ENCODE assay signal across 8 cellular contexts in genomic region chr1:25820247-25821111, GRCh38. TPM values are rescaled to one million over a fixed set of nuclear protein-coding genes. Genes with fewer than 3 reads are reported as not detected.
A peak's percentile ranks its signal among the peaks of the same experiment; 100 is the strongest.
DNase-seq lines count a peak whose midpoint lies in the region; ATAC-seq and TF ChIP-seq lines count a peak whose summit lies in the region.

No MANE protein-coding gene starts in this region.

- H3K9ac ChIP-seq in muscle layer of colon (ENCODE audit: low read length): peak overlapping the region; percentile 84

- TF ChIP-seq EP300 in stomach (IDR thresholded peaks at IDR 0.05): no peak

- H3K36me3 ChIP-seq in A673 (ENCODE audit: insufficient read depth, low read length, poor library complexity, severe bottlenecking) (no peaks in the 10 kb centered on the region), muscle layer of colon (ENCODE audit: insufficient read depth, low read length) (peaks cover 21% of the 10 kb centered on the region), stomach (peaks cover 8 to 26% (median 20%) of the 10 kb centered on the region in 4 donors)

- no peaks in the 10 kb centered on the region for H3K9me3 ChIP-seq in A673 (ENCODE audit: low read depth, low read length, poor library complexity, severe bottlenecking)
- H3K9me3 ChIP-seq in muscle layer of colon (ENCODE audit: low read length): no peaks in the 10 kb centered on the region
- no peaks in the 10 kb centered on the region for H3K9me3 ChIP-seq in stomach

- intact Hi-C loops in A673 (cut with micrococcal nuclease; ENCODE audit: unreplicated experiment) (no loop called here), stomach (cut with DNase I; ENCODE audit: low total_unique reads) (no loop called here)

- no TSS peak for BruUV-seq in A673 (replicated peaks; lab: Mats Ljungman, UMichigan)

- TF ChIP-seq CTCF in A673 (conservative IDR thresholded peaks at IDR 0.05; ENCODE audit: low read depth, low read length) (no peak), stomach (IDR thresholded peaks at IDR 0.05) (no peak)

- CTCF ChIA-PET in A673 (lab: Charles Lee): no interaction called here
- CTCF ChIA-PET in activated CD8-positive, alpha-beta T cell treated with anti-CD3 and anti-CD28 coated beads, Interleukin-2, amount 10 ng/mL, durations not matched to agents 7 days and 5 days (lab: Charles Lee): interaction anchor here (0.8 to 3.3 kb wide), 10 partner anchors 9 to 317 kb away, joined by 3 to 15 read pairs (median 5); partner anchors contain the start of gene PAFAH2

- H3K4me3 ChIP-seq in A673 (ENCODE audit: low read depth, low read length, poor library complexity, severe bottlenecking) (peak overlapping the region; percentile 90), muscle layer of colon (ENCODE audit: low read depth in 1 of 2, low read length in 2 of 2) (peak overlapping the region; percentile 88 to 98), stomach (peak overlapping the region; percentile 75 to 94 (median 87))

- H3K9me3 Mint-ChIP-seq in activated CD8-positive, alpha-beta T cell treated with anti-CD3 and anti-CD28 coated beads, Interleukin-2, amount 10 ng/mL, durations not matched to agents 7 days and 5 days (ENCODE audit: insufficient read depth): no peaks in the 10 kb centered on the region
- H3K9me3 Mint-ChIP-seq in effector memory CD8-positive, alpha-beta T cell: no peaks in the 10 kb centered on the region

- peaks cover 6% of the 10 kb centered on the region for H3K36me3 Mint-ChIP-seq in activated CD8-positive, alpha-beta T cell treated with anti-CD3 and anti-CD28 coated beads, Interleukin-2, amount 10 ng/mL, durations not matched to agents 7 days and 5 days (ENCODE audit: low read depth)
- H3K36me3 Mint-ChIP-seq in effector memory CD8-positive, alpha-beta T cell (ENCODE audit: insufficient read depth): peaks cover 26% of the 10 kb centered on the region

- POLR2A ChIA-PET in A673 (lab: Charles Lee; ENCODE audit: low non-redundant PET): interaction anchor here (1.0 kb wide), 1 partner anchor 54 kb away, joined by 3 read pairs; no protein-coding TSS in a partner anchor
- POLR2A ChIA-PET in activated CD8-positive, alpha-beta T cell treated with anti-CD3 and anti-CD28 coated beads, Interleukin-2, amount 10 ng/mL, durations not matched to agents 7 days and 5 days (lab: Charles Lee): interaction anchor here (0.6 to 2.4 kb wide), 13 partner anchors 10 to 920 kb away, joined by 3 to 8 read pairs (median 3); partner anchors contain the start of genes PAFAH2, PAQR7, RSRP1 and SYF2

- H3K27ac ChIP-seq in A673 (ENCODE audit: low read depth, low read length, poor library complexity, severe bottlenecking) (peak overlapping the region; percentile 88), muscle layer of colon (ENCODE audit: low read depth, low read length) (peak overlapping the region; percentile 98), stomach (peak overlapping the region; percentile 87 to 96 (median 95))

- peak overlapping the region; percentile 89 for H3K4me3 Mint-ChIP-seq in activated CD8-positive, alpha-beta T cell treated with anti-CD3 and anti-CD28 coated beads, Interleukin-2, amount 10 ng/mL, durations not matched to agents 7 days and 5 days
- peak overlapping the region; percentile 90 to 93 for H3K4me3 Mint-ChIP-seq in effector memory CD8-positive, alpha-beta T cell

- ATAC-seq in GM18505 (IDR thresholded peaks at IDR 0.05; ENCODE audit: unreplicated experiment): peak; percentile 37
- ATAC-seq in HG02943 (IDR thresholded peaks at IDR 0.05; ENCODE audit: low read depth, unreplicated experiment): peak; percentile 32
- ATAC-seq in activated CD8-positive, alpha-beta T cell treated with anti-CD3 and anti-CD28 coated beads, Interleukin-2, amount 10 ng/mL, durations not matched to agents 7 days and 5 days: peak; percentile 79
- peak; percentile 62 for ATAC-seq in effector memory CD8-positive, alpha-beta T cell (replicated peaks)

- peak; percentile 68 for TF ChIP-seq POLR2A in GM18505 (IDR thresholded peaks at IDR 0.05; ENCODE audit: borderline replicate concordance, extremely low read depth, insufficient read depth, insufficient read length)
- no peak for TF ChIP-seq POLR2A in stomach (IDR thresholded peaks at IDR 0.05)

- peak overlapping the region; percentile 93 for H3K27ac Mint-ChIP-seq in activated CD8-positive, alpha-beta T cell treated with anti-CD3 and anti-CD28 coated beads, Interleukin-2, amount 10 ng/mL, durations not matched to agents 7 days and 5 days
- peak overlapping the region; percentile 94 to 96 for H3K27ac Mint-ChIP-seq in effector memory CD8-positive, alpha-beta T cell

- H3K4me1 ChIP-seq in A673 (ENCODE audit: insufficient read depth, low read length, poor library complexity, severe bottlenecking): no peaks in the 10 kb centered on the region
- peaks cover 30% of the 10 kb centered on the region for H3K4me1 ChIP-seq in muscle layer of colon (ENCODE audit: insufficient read depth, low read length)
- peaks cover 27 to 67% (median 50%) of the 10 kb centered on the region in 4 donors for H3K4me1 ChIP-seq in stomach

- peaks cover 30% of the 10 kb centered on the region for H3K4me1 Mint-ChIP-seq in activated CD8-positive, alpha-beta T cell treated with anti-CD3 and anti-CD28 coated beads, Interleukin-2, amount 10 ng/mL, durations not matched to agents 7 days and 5 days (ENCODE audit: low read depth)
- H3K4me1 Mint-ChIP-seq in effector memory CD8-positive, alpha-beta T cell (ENCODE audit: low read depth in 2 of 2): peaks cover 23 to 34% of the 10 kb centered on the region in 2 donors

- 1 to 3% (median 1%) methylated on average over 24 to 67 of the region's 67 CpGs for WGBS in stomach, 5 donors

- peak; percentile 71 for DNase-seq in A673 (ENCODE audit: low spot score)
- DNase-seq in NCI-H2227 (lab: John Stamatoyannopoulos, UW; ENCODE audit: unreplicated experiment): peak; percentile 58
- peak; percentile 86 for DNase-seq in activated CD8-positive, alpha-beta T cell treated with anti-CD3 and anti-CD28 coated beads, Interleukin-2, amount 10 ng/mL, durations not matched to agents 7 days and 5 days
- peak; percentile 65 to 72 (median 67) for DNase-seq in effector memory CD8-positive, alpha-beta T cell
- peak; percentile 61 for DNase-seq in stomach

- no peaks in the 10 kb centered on the region for H3K27me3 Mint-ChIP-seq in activated CD8-positive, alpha-beta T cell treated with anti-CD3 and anti-CD28 coated beads, Interleukin-2, amount 10 ng/mL, durations not matched to agents 7 days and 5 days (ENCODE audit: low read depth)
- no peaks in the 10 kb centered on the region for H3K27me3 Mint-ChIP-seq in effector memory CD8-positive, alpha-beta T cell

- H3K27me3 ChIP-seq in A673 (replicated peaks; ENCODE audit: insufficient read depth, low read depth, low read length, poor library complexity) (no peaks in the 10 kb centered on the region), muscle layer of colon (ENCODE audit: control insufficient read depth in 1 of 2, insufficient read depth in 2 of 2, low read length in 2 of 2) (no peaks in the 10 kb centered on the region), stomach (no peaks in the 10 kb centered on the region)

RNA-seq across cellular contexts. Expression of gene MTFR1L, which starts 0.7 kb away (rescaled TPM):
- total RNA-seq in A673 (2021): 45.0 and 51.6 TPM in 2 replicates
- total RNA-seq in activated CD8-positive, alpha-beta T cell treated with anti-CD3 and anti-CD28 coated beads, Interleukin-2, amount 10 ng/mL, durations not matched to agents 7 days and 5 days: 10 to 100 TPM; 26.2 to 26.7 TPM
- total RNA-seq in stomach: 100 to 1,000 TPM in 3 of 5 donors, 10 to 100 TPM in 2; 39.3 to 301 (median 107) TPM
- 10 to 100 TPM; 41.1 to 52.4 (median 49.5) TPM for polyA plus RNA-seq in stomach

RNA-seq across cellular contexts. Expression of gene SELENON, which starts 20.5 kb away (rescaled TPM):
- total RNA-seq in A673 (2021): 50.4 and 61.5 TPM in 2 replicates
- 1 to 10 TPM; 4.5 to 5.1 TPM for total RNA-seq in activated CD8-positive, alpha-beta T cell treated with anti-CD3 and anti-CD28 coated beads, Interleukin-2, amount 10 ng/mL, durations not matched to agents 7 days and 5 days
- 10 to 100 TPM in 4 of 5 donors, 1 to 10 TPM in 1; 1.7 to 81.1 (median 18.3) TPM for total RNA-seq in stomach
- 10 to 100 TPM in 2 of 3 donors, 1 to 10 TPM in 1; 9.5 to 29.4 (median 21.7) TPM for polyA plus RNA-seq in stomach

RNA-seq across cellular contexts. Expression of gene AUNIP, which starts 38.8 kb away (rescaled TPM):
- total RNA-seq in A673 (2021): 17.7 and 18.9 TPM in 2 replicates
- total RNA-seq in activated CD8-positive, alpha-beta T cell treated with anti-CD3 and anti-CD28 coated beads, Interleukin-2, amount 10 ng/mL, durations not matched to agents 7 days and 5 days: 1 to 10 TPM; 7.8 to 9.1 TPM
- total RNA-seq in stomach: 1 to 10 TPM in 1 of 5 donors, under 1 TPM in 1, not detected in 3; 0.87 to 2.8 TPM
- polyA plus RNA-seq in stomach: 1 to 10 TPM in 1 of 3 donors, under 1 TPM in 2; 0.68 to 1.5 (median 1.00) TPM

RNA-seq across cellular contexts. Expression of gene PAQR7, which starts 55.0 kb away (rescaled TPM):
- total RNA-seq in A673 (2021) (2.9 and 3.0 TPM in 2 replicates), stomach (1 to 10 TPM; 1.8 to 9.9 (median 5.3) TPM)
- total RNA-seq in activated CD8-positive, alpha-beta T cell treated with anti-CD3 and anti-CD28 coated beads, Interleukin-2, amount 10 ng/mL, durations not matched to agents 7 days and 5 days: 1 to 10 TPM; 3.2 to 3.3 TPM
- polyA plus RNA-seq in stomach: 10 to 100 TPM in 1 of 3 donors, 1 to 10 TPM in 2; 4.3 to 10.5 (median 5.4) TPM

Comparison
In these comparisons a context has a peak if more than half of its experiments do, and no peak if none do; other contexts are left out.
1. Peak in every context shown above with its lines: DNase-seq, ATAC-seq, H3K4me3 ChIP-seq and H3K27ac ChIP-seq.